16 cellular contexts compared by ENCODE assay signal in the genomic region with DNA sequence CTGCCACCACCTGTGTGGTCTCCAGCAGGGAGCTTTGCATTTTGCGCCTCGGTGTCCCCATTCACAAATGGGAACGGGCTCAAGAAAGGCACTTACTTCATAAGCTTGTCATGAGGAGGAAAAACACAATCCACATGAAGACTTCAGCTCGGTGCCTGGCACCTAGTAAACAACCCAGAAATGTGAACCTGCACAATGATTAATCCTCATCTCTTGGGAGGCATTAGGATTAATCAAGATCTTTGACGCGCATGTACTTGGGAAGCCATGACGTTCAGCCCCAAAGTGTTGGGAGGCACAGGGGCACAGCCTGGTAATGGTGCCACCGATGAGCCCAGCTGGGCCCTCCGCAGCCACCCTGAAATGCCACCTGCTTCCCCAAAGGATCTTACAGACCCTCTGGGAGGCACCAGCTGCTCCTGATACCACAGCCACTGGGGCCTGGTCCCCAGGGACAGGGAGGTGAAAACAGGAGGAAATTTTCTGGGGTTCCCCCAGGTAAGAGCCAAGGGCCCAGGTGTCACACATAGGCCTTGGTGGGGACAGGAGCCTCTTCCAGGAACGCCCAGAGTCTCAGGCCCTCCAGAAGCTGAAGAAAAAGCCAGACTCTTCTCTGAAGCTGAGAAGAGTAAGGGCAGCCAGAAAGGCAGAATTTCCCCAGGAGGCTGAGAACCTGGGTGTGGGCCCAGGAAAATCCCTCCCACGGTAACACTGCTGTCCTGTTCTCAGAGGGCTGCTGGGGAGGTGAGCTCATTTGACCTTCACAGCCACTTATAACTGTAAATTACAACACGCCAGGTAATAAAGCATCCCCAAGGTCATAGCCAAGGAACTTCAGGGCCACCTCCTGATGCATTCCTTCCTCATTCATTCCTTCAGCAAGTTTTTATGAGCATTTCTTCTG.
A peak's percentile ranks its signal among the peaks of the same experiment; 100 is the strongest.
DNase-seq lines count a peak whose midpoint lies in the region; ATAC-seq and TF ChIP-seq lines count a peak whose summit lies in the region.
"Had no signal": no experiment of that assay in that cellular context is flagged by ENCODE, and none has a peak within 500 bp of the region (broad histone marks: within the 10 kb centered on the region; RNA-seq: fewer than 3 reads in every experiment).

No MANE protein-coding gene starts in this region.

- TF ChIP-seq CTCF in GM13976 (IDR thresholded peaks at IDR 0.05; ENCODE audit: borderline replicate concordance, control extremely low read depth, extremely low read depth, insufficient read depth, missing control alignments) = no peak

- no peak for ATAC-seq in GM18511 (IDR thresholded peaks at IDR 0.05; ENCODE audit: unreplicated experiment)
- ATAC-seq: activated CD4-positive, CD25-positive, alpha-beta regulatory T cell treated with anti-CD3 and anti-CD28 coated beads, Interleukin-2, amount 50 U/mL, for 24 hours; T-helper 17 cell had no signal

- DNase-seq in D341Med (ENCODE audit: low spot score) (peak; percentile 77), GM13976 (ENCODE audit: low spot score) (peak; percentile 70), NCI-H524 treated with DMSO at 0.1 percent for 48 hours (lab: John Stamatoyannopoulos, UW) (peak; percentile 87), mesenteric fat pad (ENCODE audit: low spot score) (peak; percentile 81), Kasumi-1 (lab: John Stamatoyannopoulos, UW) (no peak), NCI-H510A (lab: John Stamatoyannopoulos, UW) (no peak)
- DNase-seq in stimulated activated CD8-positive, alpha-beta memory T cell treated with anti-CD3 and anti-CD28 coated beads, Interleukin-4, amount 100 ng/mL, for 48 hours = no peak
- DNase-seq: activated naive CD8-positive, alpha-beta T cell treated with anti-CD3 and anti-CD28 coated beads, Interleukin-2, amount 10 ng/mL, durations not matched to agents 7 days and 5 days; DND-41; foreskin fibroblast; NCI-H1048; NK-92 treated with Interleukin-12 subunit alpha and Interleukin-12 subunit beta, amount 100 ng/mL, for 24 hours; T-helper 17 cell; thyroid gland had no signal

- in situ Hi-C loops in GM13976 (cut with MboI; ENCODE audit: low sequenced_read_pairs, unreplicated experiment) = no loop called here

Comparison
In these comparisons a context has a peak if more than half of its experiments do, and no peak if none do; other contexts are left out.
1. DNase-seq: peak in D341Med (single experiment), GM13976 (single experiment), NCI-H524 treated with DMSO at 0.1 percent for 48 hours (single experiment) and mesenteric fat pad (single experiment); none in stimulated activated CD8-positive, alpha-beta memory T cell treated with anti-CD3 and anti-CD28 coated beads, Interleukin-4, amount 100 ng/mL, for 48 hours (single experiment), Kasumi-1 (0 of 2) and NCI-H510A (single experiment).